Comparison of ENCODE assay signal across 6 cellular contexts in the genomic region with DNA sequence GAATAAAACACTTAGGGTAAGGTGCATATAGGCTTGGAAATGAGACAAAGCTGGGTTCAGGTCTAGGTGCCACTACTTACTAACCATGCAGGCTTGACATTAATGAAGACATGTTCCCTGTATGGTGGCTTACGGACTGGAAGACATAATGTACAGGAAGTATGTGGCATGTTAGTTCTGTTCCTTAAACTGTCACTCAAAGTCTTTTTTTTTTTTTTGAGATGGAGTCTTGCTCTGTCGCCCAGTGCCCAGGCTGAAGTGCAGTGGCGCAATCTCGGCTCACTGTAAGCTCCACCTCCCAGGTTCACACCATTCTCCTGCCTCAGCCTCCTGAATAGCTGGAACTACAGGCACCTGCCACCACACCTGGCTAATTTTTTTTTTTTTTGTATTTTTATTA. TPM values are rescaled to one million over a fixed set of nuclear protein-coding genes. Genes with fewer than 3 reads are reported as not detected.
"Had no signal": no experiment of that assay in that cellular context is flagged by ENCODE, and none has a peak within 500 bp of the region (broad histone marks: within the 10 kb centered on the region; RNA-seq: fewer than 3 reads in every experiment).

No MANE protein-coding gene starts in this region.

RNA-seq across cellular contexts. Expression of gene ENAH, which starts 20.1 kb away (rescaled TPM):
- total RNA-seq: activated CD4-positive, alpha-beta memory T cell treated with anti-CD3 and anti-CD28 coated beads, Interleukin-2, amount 10 ng/mL, durations not matched to agents 7 days and 5 days; activated CD4-positive, alpha-beta T cell treated with anti-CD3 and anti-CD28 coated beads, Interleukin-2, amount 10 ng/mL, durations not matched to agents 7 days and 5 days; activated CD8-positive, alpha-beta memory T cell treated with anti-CD3 and anti-CD28 coated beads, Interleukin-2, amount 10 ng/mL, durations not matched to agents 7 days and 5 days; activated CD8-positive, alpha-beta T cell treated with anti-CD3 and anti-CD28 coated beads, Interleukin-2, amount 10 ng/mL, durations not matched to agents 7 days and 5 days; activated naive CD8-positive, alpha-beta T cell treated with anti-CD3 and anti-CD28 coated beads, Interleukin-2, amount 10 ng/mL, durations not matched to agents 7 days and 5 days; T-helper 2 cell treated with Interferon-gamma antibody and Interleukin-4, amounts not matched to agents 100 ng/mL and 5 ng/mL, for 36 hours had no signal
